Comparison of ENCODE assay signal across 8 cellular contexts in the genomic region with DNA sequence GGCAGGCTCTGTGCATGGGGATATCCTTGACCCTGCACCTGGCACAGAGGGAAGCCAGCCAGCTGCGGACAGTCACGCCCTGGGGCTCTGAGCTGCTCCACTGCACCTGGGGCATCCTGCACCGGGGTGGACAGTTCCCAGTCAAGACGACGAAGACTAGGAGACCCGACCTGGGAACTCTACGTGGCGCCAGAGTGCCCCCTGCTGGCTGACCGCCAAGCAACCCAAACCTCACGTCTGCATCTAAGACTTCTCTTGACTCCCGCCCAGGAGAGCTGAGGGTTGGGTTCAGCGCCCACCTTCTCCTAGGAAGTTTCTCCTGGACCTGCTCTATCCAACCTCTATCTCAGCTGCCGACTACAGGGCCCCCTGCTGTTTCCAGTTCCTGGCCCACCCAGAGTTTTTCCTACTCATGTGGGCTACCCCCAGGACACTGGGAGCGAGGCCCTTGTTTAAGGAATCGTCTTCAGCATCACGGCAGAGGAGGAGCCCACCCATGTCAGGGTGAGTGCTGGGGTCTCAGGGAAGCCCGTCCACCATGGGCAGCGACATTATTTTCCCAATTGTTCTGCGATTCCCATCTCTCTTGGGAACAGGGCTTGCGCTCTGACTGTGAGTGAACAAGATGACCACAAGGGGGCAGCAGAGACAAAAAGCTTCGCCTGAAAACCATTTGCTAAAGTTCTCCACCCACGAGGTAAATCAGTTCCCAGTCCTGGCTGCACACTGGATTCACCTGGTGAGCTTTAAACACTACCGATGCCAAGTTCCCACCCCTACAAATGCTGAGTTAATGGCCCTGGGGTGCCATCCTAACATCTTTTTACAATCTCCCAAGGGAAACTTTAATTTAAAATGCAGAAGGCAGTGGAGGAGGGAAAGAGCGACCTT. TPM values are rescaled to one million over a fixed set of nuclear protein-coding genes. Genes with fewer than 3 reads are reported as not detected.
DNase-seq lines count a peak whose midpoint lies in the region; ATAC-seq and TF ChIP-seq lines count a peak whose summit lies in the region.

No MANE protein-coding gene starts in this region.

- TF ChIP-seq CTCF in GM20000 (IDR thresholded peaks at IDR 0.05; ENCODE audit: extremely low read depth, missing control alignments) = peak; percentile 59

- DNase-seq in AML-193 (lab: John Stamatoyannopoulos, UW) (peak; percentile 20 to 39), GM20000 (ENCODE audit: low spot score) (peak; percentile 83), NCI-H1105 treated with DMSO at 0.1 percent for 48 hours (lab: John Stamatoyannopoulos, UW) (peak; percentile 52), T-helper 1 cell (peak in 4 of 5 donors; percentile 37 to 65 (median 51)), amniotic stem cell (lab: John Stamatoyannopoulos, UW) (peak; percentile 42), hepatic stellate cell (ENCODE audit: low spot score) (peak; percentile 82), pulmonary artery endothelial cell (ENCODE audit: low read depth, low spot score) (peak; percentile 17)

- no peak for ATAC-seq in HG02763 (IDR thresholded peaks at IDR 0.05; ENCODE audit: unreplicated experiment)

RNA-seq across cellular contexts. Expression of a gene that starts 29.3 kb away (rescaled TPM):
- 0.07 TPM in 1 of 2 replicates, not detected in the other for total RNA-seq in pulmonary artery endothelial cell

RNA-seq across cellular contexts. Expression of a gene that starts 49.5 kb away (rescaled TPM):
- total RNA-seq in pulmonary artery endothelial cell = 4.9 and 6.1 TPM in 2 replicates

RNA-seq across cellular contexts. Expression of a gene that starts 54.0 kb away (rescaled TPM):
- total RNA-seq in pulmonary artery endothelial cell = not detected in 2 replicates

Comparison
In these comparisons a context has a peak if more than half of its experiments do, and no peak if none do; other contexts are left out.
1. DNase-seq: peak in every context shown above with its lines; median percentile 83 in GM20000; 82 in hepatic stellate cell; 52 in NCI-H1105 treated with DMSO at 0.1 percent for 48 hours; 51 in T-helper 1 cell; 42 in amniotic stem cell; 30 in AML-193; 17 in pulmonary artery endothelial cell.